ENCODE assay signal across 21 cellular contexts in the genomic region with DNA sequence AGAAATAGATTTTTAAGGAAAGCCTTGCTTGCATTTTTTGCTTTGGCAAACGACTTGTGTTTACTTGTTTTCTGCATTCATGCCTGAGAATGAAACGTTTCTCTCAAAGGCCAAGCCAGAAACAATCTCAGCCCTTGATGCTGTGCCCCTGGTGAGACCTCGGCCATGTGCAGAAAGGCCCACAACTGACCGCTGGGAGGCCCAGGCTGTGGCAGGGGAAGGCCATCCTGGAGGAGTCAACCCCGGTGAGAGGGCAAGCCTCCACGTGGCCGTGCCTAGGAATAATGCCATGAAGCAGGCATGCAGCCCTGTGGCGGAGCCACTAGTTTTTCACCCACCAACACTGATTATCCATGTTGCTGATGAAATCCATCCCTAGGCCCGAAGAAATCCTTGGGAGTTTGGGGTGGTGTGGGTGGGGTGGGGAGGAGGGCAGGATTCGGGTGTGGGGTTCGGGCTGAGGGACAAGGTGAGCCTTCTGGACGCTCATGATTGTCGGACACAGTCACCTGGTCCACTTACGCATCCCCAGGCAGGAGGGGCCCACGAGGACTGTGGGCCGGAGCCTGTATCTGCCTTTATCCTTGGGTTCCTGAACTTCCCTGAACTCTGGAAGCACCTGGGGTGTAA.
"Had no signal": no experiment of that assay in that cellular context is flagged by ENCODE, and none has a peak within 500 bp of the region (broad histone marks: within the 10 kb centered on the region; RNA-seq: fewer than 3 reads in every experiment).

No MANE protein-coding gene starts in this region.

- H3K9ac ChIP-seq: neural progenitor cell had no signal

- H2AFZ ChIP-seq: neural progenitor cell had no signal

- ATAC-seq: left colon; left lung; lower lobe of right lung; naive thymus-derived CD8-positive, alpha-beta T cell; stimulated activated effector memory CD8-positive, alpha-beta T cell treated with anti-CD3 and anti-CD28 coated beads, Interleukin-12 subunit alpha, Interleukin-12 subunit beta, amount 100 ng/mL, for 72 hours had no signal

- H3K4me2 ChIP-seq: neural progenitor cell had no signal

- H3K9me3 ChIP-seq: left lung, lower lobe of right lung, ovary, right atrium auricular region, sigmoid colon, spleen, suprapubic skin, thoracic aorta, tibial artery, vagina had no signal

- H3K27me3 ChIP-seq: left lung, neural progenitor cell, ovary, right atrium auricular region, sigmoid colon, spleen, suprapubic skin, tibial artery, vagina had no signal

- H3K27ac ChIP-seq: left lung, lower lobe of right lung, neural progenitor cell, ovary, right atrium auricular region, spleen, suprapubic skin, thoracic aorta, tibial artery, vagina had no signal

- H3K36me3 ChIP-seq: left lung, lower lobe of right lung, neural progenitor cell, ovary, right atrium auricular region, sigmoid colon, spleen, suprapubic skin, thoracic aorta, tibial artery, vagina had no signal

- H3K4me1 ChIP-seq: left lung, lower lobe of right lung, neural progenitor cell, sigmoid colon, spleen, tibial artery, vagina had no signal

- H3K4me3 ChIP-seq: left lung, lower lobe of right lung, neural progenitor cell, ovary, right atrium auricular region, sigmoid colon, spleen, suprapubic skin, thoracic aorta, tibial artery, vagina had no signal

- DNase-seq: immature natural killer cell; kidney; left colon; left lung; lower lobe of right lung; mammary epithelial cell; mesenchymal stem cell; naive thymus-derived CD8-positive, alpha-beta T cell; ovary; sigmoid colon; small intestine; spleen; stimulated activated CD4-positive, alpha-beta T cell treated with anti-CD3 and anti-CD28 coated beads, Interleukin-4, amount 100 ng/mL, for 24 hours; stimulated activated naive CD4-positive, alpha-beta T cell; tibial artery had no signal
